16 cellular contexts compared by ENCODE assay signal in genomic region chr18:46407471-46408166, GRCh38.
DNase-seq lines count a peak whose midpoint lies in the region; ATAC-seq, FAIRE-seq and TF ChIP-seq lines count a peak whose summit lies in the region.
"Had no signal": no experiment of that assay in that cellular context is flagged by ENCODE, and none has a peak within 500 bp of the region (broad histone marks: within the 10 kb centered on the region; RNA-seq: fewer than 3 reads in every experiment).

No MANE protein-coding gene starts in this region.

- H3K27ac Mint-ChIP-seq in HFFc6 = no peak overlapping the region
- peak overlapping the region; percentile 20 for H3K27ac Mint-ChIP-seq in osteocyte (ENCODE audit: unreplicated experiment)
- no peak overlapping the region for H3K27ac Mint-ChIP-seq in stimulated activated memory B cell treated with anti-CD40 and anti-IgM and Interleukin-4, amounts not matched to agents 10 μg/mL and 1 μg/mL and 100 μg/mL, for 72 hours
- H3K27ac Mint-ChIP-seq: H9, naive B cell had no signal

- H3K27ac ChIP-seq in ascending aorta = peak overlapping the region; percentile 61 to 81
- H3K27ac ChIP-seq: colonic mucosa had no signal

- no peak for TF ChIP-seq POLR2A in H54 (IDR thresholded peaks at IDR 0.05; ENCODE audit: low read depth, low read length)

- H3K36me3 ChIP-seq in ascending aorta = no peaks in the 10 kb centered on the region
- H3K36me3 ChIP-seq: colonic mucosa had no signal

- TF ChIP-seq CTCF in HFFc6 (IDR thresholded peaks at IDR 0.05) = no peak
- TF ChIP-seq CTCF in ascending aorta (IDR thresholded peaks at IDR 0.05) = no peak
- no peak for TF ChIP-seq CTCF in fibroblast of the aortic adventitia (IDR thresholded peaks at IDR 0.05; ENCODE audit: insufficient read depth, low read length)
- no peak for TF ChIP-seq CTCF in osteocyte (IDR thresholded peaks at IDR 0.05)

- intact Hi-C loops in ascending aorta (cut with DNase I) = loop anchor here (10.0 kb wide), 1 partner anchor 233 kb away; a partner anchor contains a TSS

- DNase-seq in HFFc6 = peak; percentile 11
- DNase-seq in ascending aorta (ENCODE audit: low spot score in 2 of 2) = peak; percentile 33 to 73
- DNase-seq in fibroblast of the aortic adventitia (ENCODE audit: low read depth) = peak; percentile 41
- DNase-seq in osteocyte (ENCODE audit: extremely low spot score, unreplicated experiment) = no peak
- no peak for DNase-seq in NCI-H345 treated with DMSO at 0.1 percent for 48 hours (lab: John Stamatoyannopoulos, UW; ENCODE audit: unreplicated experiment)
- DNase-seq in H54 (ENCODE audit: insufficient read length, low spot score) = no peak
- DNase-seq: activated CD4-positive, CD25-positive, alpha-beta regulatory T cell treated with anti-CD3 and anti-CD28 coated beads, Interleukin-2, amount 50 U/mL, for 72 hours; activated effector memory CD4-positive, alpha-beta T cell treated with Interleukin-2 at 50 U/mL for 16 hours; colonic mucosa; foreskin fibroblast; naive B cell; NCI-H2107 had no signal

- no peak for FAIRE-seq in H54 (lab: Jason Lieb, UNC)

- H3K9me3 Mint-ChIP-seq in HFFc6 (no peaks in the 10 kb centered on the region), osteocyte (ENCODE audit: unreplicated experiment) (no peaks in the 10 kb centered on the region)
- H3K9me3 Mint-ChIP-seq in stimulated activated memory B cell treated with anti-CD40 and anti-IgM and Interleukin-4, amounts not matched to agents 10 μg/mL and 1 μg/mL and 100 μg/mL, for 72 hours = no peaks in the 10 kb centered on the region
- H3K9me3 Mint-ChIP-seq: H9, naive B cell had no signal

- H3K4me3 ChIP-seq in ascending aorta (no peak overlapping the region), fibroblast of the aortic adventitia (ENCODE audit: low read depth, low read length) (no peak overlapping the region)
- H3K4me3 ChIP-seq: colonic mucosa had no signal

- H3K4me1 Mint-ChIP-seq in HFFc6 (ENCODE audit: low read depth) (peaks cover 12% of the 10 kb centered on the region), osteocyte (ENCODE audit: unreplicated experiment) (peaks cover 26% of the 10 kb centered on the region)
- H3K4me1 Mint-ChIP-seq in stimulated activated memory B cell treated with anti-CD40 and anti-IgM and Interleukin-4, amounts not matched to agents 10 μg/mL and 1 μg/mL and 100 μg/mL, for 72 hours = no peaks in the 10 kb centered on the region
- H3K4me1 Mint-ChIP-seq: naive B cell had no signal

- peaks cover 9 to 21% of the 10 kb centered on the region in 2 donors for H3K4me1 ChIP-seq in ascending aorta
- H3K4me1 ChIP-seq: colonic mucosa had no signal

- H3K36me3 Mint-ChIP-seq in HFFc6 (ENCODE audit: low read depth) = no peaks in the 10 kb centered on the region
- H3K36me3 Mint-ChIP-seq in osteocyte (ENCODE audit: unreplicated experiment) = no peaks in the 10 kb centered on the region
- no peaks in the 10 kb centered on the region for H3K36me3 Mint-ChIP-seq in stimulated activated memory B cell treated with anti-CD40 and anti-IgM and Interleukin-4, amounts not matched to agents 10 μg/mL and 1 μg/mL and 100 μg/mL, for 72 hours
- H3K36me3 Mint-ChIP-seq: naive B cell had no signal

- H3K27me3 Mint-ChIP-seq in HFFc6 (ENCODE audit: insufficient read depth) (peaks cover 21% of the 10 kb centered on the region), osteocyte (ENCODE audit: unreplicated experiment) (peaks cover 8% of the 10 kb centered on the region)
- peaks cover 63% of the 10 kb centered on the region for H3K27me3 Mint-ChIP-seq in stimulated activated memory B cell treated with anti-CD40 and anti-IgM and Interleukin-4, amounts not matched to agents 10 μg/mL and 1 μg/mL and 100 μg/mL, for 72 hours

- H3K4me3 Mint-ChIP-seq in HFFc6 (no peak overlapping the region), osteocyte (ENCODE audit: unreplicated experiment) (no peak overlapping the region)
- H3K4me3 Mint-ChIP-seq in stimulated activated memory B cell treated with anti-CD40 and anti-IgM and Interleukin-4, amounts not matched to agents 10 μg/mL and 1 μg/mL and 100 μg/mL, for 72 hours = no peak overlapping the region
- H3K4me3 Mint-ChIP-seq: H9, naive B cell had no signal

- no peaks in the 10 kb centered on the region for H3K9me3 ChIP-seq in ascending aorta
- H3K9me3 ChIP-seq: colonic mucosa had no signal

- ATAC-seq in HG02798 (IDR thresholded peaks at IDR 0.05; ENCODE audit: poor library complexity, unreplicated experiment) = no peak
- ATAC-seq in stimulated activated memory B cell treated with anti-CD40 and anti-IgM and Interleukin-4, amounts not matched to agents 10 μg/mL and 1 μg/mL and 100 μg/mL, for 72 hours = no peak
- ATAC-seq: sciatic nerve had no signal

- no peaks in the 10 kb centered on the region for H3K27me3 ChIP-seq in ascending aorta
- H3K27me3 ChIP-seq: colonic mucosa had no signal

Comparison
In these comparisons a context has a peak if more than half of its experiments do, and no peak if none do; other contexts are left out.
1. DNase-seq: peak in HFFc6 (single experiment), ascending aorta (2 of 2) and fibroblast of the aortic adventitia (single experiment); none in osteocyte (single experiment), NCI-H345 treated with DMSO at 0.1 percent for 48 hours (single experiment) and H54 (single experiment).